In the genomic region with DNA sequence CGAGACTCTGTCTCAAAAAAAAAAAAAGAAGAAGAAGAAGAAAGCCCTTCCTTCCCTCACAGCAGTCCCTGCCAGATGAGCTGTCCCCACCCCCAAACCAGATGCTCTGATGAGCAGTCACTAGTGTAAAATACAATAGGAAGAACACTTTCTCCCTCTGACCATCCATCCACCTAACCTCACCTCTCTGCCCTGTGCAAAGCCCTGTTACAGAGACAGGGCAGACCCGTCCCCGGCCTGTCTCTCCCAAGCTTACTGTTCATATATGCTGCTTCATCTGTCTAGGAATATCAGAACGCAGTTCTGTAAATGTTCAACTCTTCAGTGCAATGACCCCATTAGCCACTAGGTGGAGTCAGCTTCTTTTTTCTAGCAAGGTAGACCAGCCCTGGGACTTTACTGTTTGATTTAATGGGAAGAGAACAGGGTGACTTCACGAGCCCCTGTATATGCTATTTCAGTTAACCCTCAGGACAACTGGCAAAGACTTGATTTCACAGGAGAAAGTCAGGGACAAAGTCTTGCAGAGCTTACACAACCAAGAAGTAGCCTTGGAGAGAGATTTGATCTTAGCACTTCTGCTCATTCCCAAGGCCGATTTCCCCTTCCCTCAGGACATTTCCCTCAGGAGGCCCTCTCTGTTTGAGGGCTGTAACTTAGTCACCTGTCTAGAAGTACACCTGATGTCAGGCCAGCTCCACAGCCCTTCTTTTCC, we compare ENCODE assay signal across 8 cellular contexts. TPM values are rescaled to one million over a fixed set of nuclear protein-coding genes. Genes with fewer than 3 reads are reported as not detected.
A peak's percentile ranks its signal among the peaks of the same experiment; 100 is the strongest.
DNase-seq lines count a peak whose midpoint lies in the region; ATAC-seq, FAIRE-seq and TF ChIP-seq lines count a peak whose summit lies in the region.

No MANE protein-coding gene starts in this region.

- H3F3A ChIP-seq in DOHH2 (ENCODE audit: control insufficient read depth, insufficient read depth): peaks cover 28% of the 10 kb centered on the region

- H3K4me3 ChIP-seq in DOHH2 (ENCODE audit: low read length) (peak overlapping the region; percentile 59), astrocyte (ENCODE audit: insufficient read depth, low read depth, low read length) (peak overlapping the region; percentile 6), small intestine (ENCODE audit: low read depth in 1 of 2, low read length in 2 of 2) (no peak overlapping the region)

- no peak for ATAC-seq in GM19452 (IDR thresholded peaks at IDR 0.05; ENCODE audit: unreplicated experiment)

- peaks cover 12% of the 10 kb centered on the region for H3K4me1 Mint-ChIP-seq in astrocyte (ENCODE audit: low read depth, unreplicated experiment)

- no peaks in the 10 kb centered on the region for H3K79me2 ChIP-seq in DOHH2 (ENCODE audit: control insufficient read depth, low read length)
- H3K79me2 ChIP-seq in astrocyte (ENCODE audit: insufficient read depth, low read length): no peaks in the 10 kb centered on the region

- no peak overlapping the region for H3K27ac Mint-ChIP-seq in astrocyte (ENCODE audit: unreplicated experiment)

- peak overlapping the region; percentile 70 for H2AFZ ChIP-seq in astrocyte (ENCODE audit: low read depth, low read length)

- no peak overlapping the region for H3K4me3 Mint-ChIP-seq in astrocyte (ENCODE audit: unreplicated experiment)

- H3K27me3 ChIP-seq in DOHH2 (ENCODE audit: control insufficient read depth, low read length) (no peaks in the 10 kb centered on the region), astrocyte (ENCODE audit: insufficient read depth, low read length) (no peaks in the 10 kb centered on the region), small intestine (ENCODE audit: control insufficient read depth in 2 of 2, insufficient read depth in 2 of 2, low read length in 2 of 2) (no peaks in the 10 kb centered on the region)

- H3K36me3 ChIP-seq in DOHH2 (ENCODE audit: control insufficient read depth, low read length) (no peaks in the 10 kb centered on the region), astrocyte (ENCODE audit: insufficient read depth, low read length) (no peaks in the 10 kb centered on the region), small intestine (ENCODE audit: control insufficient read depth in 2 of 2, insufficient read depth in 2 of 2, low read length in 2 of 2) (no peaks in the 10 kb centered on the region)

- DNase-seq in HCEC 1CT (peak; percentile 76), NCI-H187 treated with DMSO at 0.1 percent for 48 hours (lab: John Stamatoyannopoulos, UW) (peak; percentile 36), T-helper 2 cell (peak in 4 of 5 experiments; percentile 21 to 65 (median 31)), astrocyte (ENCODE audit: low read depth) (peak; percentile 52), hypothalamus (lab: John Stamatoyannopoulos, UW) (peak in 32 of 51 donors; percentile 3 to 88 (median 34)), small intestine (peak; percentile 87)

- H4K20me1 ChIP-seq in DOHH2 (ENCODE audit: control insufficient read depth, insufficient read depth, low read depth, low read length): no peaks in the 10 kb centered on the region
- H4K20me1 ChIP-seq in astrocyte (ENCODE audit: insufficient read depth, low read length): peaks cover 3% of the 10 kb centered on the region

- peak overlapping the region; percentile 69 for H3K4me2 ChIP-seq in DOHH2 (ENCODE audit: low read length)
- peak overlapping the region; percentile 80 for H3K4me2 ChIP-seq in astrocyte (ENCODE audit: low read length)

- peak overlapping the region; percentile 39 for H3K9ac ChIP-seq in astrocyte (ENCODE audit: low read length)

- H3K4me1 ChIP-seq in DOHH2 (ENCODE audit: control insufficient read depth, low read length) (peaks cover 30% of the 10 kb centered on the region), astrocyte (ENCODE audit: insufficient read depth, low read length) (no peaks in the 10 kb centered on the region), small intestine (ENCODE audit: control insufficient read depth in 2 of 2, insufficient read depth in 1 of 2, low read depth in 1 of 2, low read length in 1 of 2) (peaks cover 0 to 3% of the 10 kb centered on the region in 2 donors)

- no peaks in the 10 kb centered on the region for H3K9me3 Mint-ChIP-seq in astrocyte (ENCODE audit: unreplicated experiment)

- H3K27ac ChIP-seq in DOHH2 (ENCODE audit: low read depth, low read length) (peak overlapping the region; percentile 71), astrocyte (ENCODE audit: low read depth, low read length) (no peak overlapping the region), small intestine (ENCODE audit: low read depth in 1 of 2, low read length in 1 of 2) (no peak overlapping the region)

- peak; percentile 95 for TF ChIP-seq CTCF in DOHH2 (IDR thresholded peaks at IDR 0.05; ENCODE audit: low read depth, low read length, poor library complexity, severe bottlenecking)
- TF ChIP-seq CTCF in astrocyte (IDR thresholded peaks at IDR 0.05; ENCODE audit: insufficient read depth, low read depth, low read length): peak; percentile 98

- H3K36me3 Mint-ChIP-seq in astrocyte (ENCODE audit: low read depth, unreplicated experiment): peaks cover 8% of the 10 kb centered on the region

- H3K27me3 Mint-ChIP-seq in astrocyte (ENCODE audit: low read depth, unreplicated experiment): no peaks in the 10 kb centered on the region

- WGBS in small intestine, 3 donors: 19 to 22% (median 20%) methylated on average over 5 of the region's 6 CpGs

- FAIRE-seq in astrocyte (lab: Jason Lieb, UNC): peak; percentile 13
- no peak for FAIRE-seq in small intestine (lab: Jason Lieb, UNC)

- H3K9me3 ChIP-seq in DOHH2 (ENCODE audit: control insufficient read depth, insufficient read depth, low read length) (no peaks in the 10 kb centered on the region), astrocyte (ENCODE audit: insufficient read depth, low read depth, low read length) (no peaks in the 10 kb centered on the region), small intestine (ENCODE audit: control insufficient read depth, low read depth) (no peaks in the 10 kb centered on the region)

- H3K9me2 ChIP-seq in DOHH2 (replicated peaks; ENCODE audit: control insufficient read depth, low read length): no peaks in the 10 kb centered on the region

RNA-seq across cellular contexts. Expression of a gene that starts 14.9 kb away (rescaled TPM):
- 3.8 and 4.8 TPM in 2 replicates for total RNA-seq in astrocyte
- 10 to 100 TPM in 1 of 3 donors, 1 to 10 TPM in 2; 7.6 to 69.6 (median 9.7) TPM for polyA plus RNA-seq in small intestine

RNA-seq across cellular contexts. Expression of a gene that starts 49.3 kb away (rescaled TPM):
- 11.1 and 13.8 TPM in 2 replicates for total RNA-seq in astrocyte
- 1 to 10 TPM; 4.2 to 6.5 (median 4.3) TPM for polyA plus RNA-seq in small intestine

Comparison
In these comparisons a context has a peak if more than half of its experiments do, and no peak if none do; other contexts are left out.
1. H3K4me3 ChIP-seq: peak in DOHH2 (single experiment) and astrocyte (single experiment); none in small intestine (0 of 2).
2. DNase-seq: peak in every context shown above with its lines; median percentile 87 in small intestine; 76 in HCEC 1CT; 52 in astrocyte; 36 in NCI-H187 treated with DMSO at 0.1 percent for 48 hours; 34 in hypothalamus; 31 in T-helper 2 cell.